In genomic region chr5:66742083-66742895, GRCh38 we compare ENCODE assay signal across 10 cellular contexts.
DNase-seq lines count a peak whose midpoint lies in the region; ATAC-seq, FAIRE-seq and TF ChIP-seq lines count a peak whose summit lies in the region.
"Had no signal": no experiment of that assay in that cellular context is flagged by ENCODE, and none has a peak within 500 bp of the region (broad histone marks: within the 10 kb centered on the region; RNA-seq: fewer than 3 reads in every experiment).

No MANE protein-coding gene starts in this region.

- no peak overlapping the region for H3K27ac ChIP-seq in HEK293 (ENCODE audit: extremely low read depth, low read depth, low read length)
- H3K27ac ChIP-seq in brain microvascular endothelial cell = no peak overlapping the region
- no peak overlapping the region for H3K27ac ChIP-seq in HepG2 (ENCODE audit: extremely low read length, insufficient read depth, low read length)
- H3K27ac ChIP-seq in Peyer's patch = no peak overlapping the region

- no peak overlapping the region for H2AFZ ChIP-seq in HepG2 (ENCODE audit: low read length)

- no peaks in the 10 kb centered on the region for H3K9me3 ChIP-seq in HEK293 (ENCODE audit: control insufficient read depth, insufficient read depth, low read depth, low read length)
- H3K9me3 ChIP-seq in HepG2 (ENCODE audit: low read length) = no peaks in the 10 kb centered on the region
- no peaks in the 10 kb centered on the region for H3K9me3 ChIP-seq in Peyer's patch

- no peaks in the 10 kb centered on the region for H4K20me1 ChIP-seq in HepG2 (ENCODE audit: insufficient read depth, low read length)

- CTCF ChIA-PET in HEK293 (lab: Yijun Ruan, JAX) (interaction anchor here (0.8 to 2.3 kb wide), 6 partner anchors 11 to 465 kb away, joined by 3 to 7 read pairs (median 6); no protein-coding TSS in a partner anchor), HepG2 (lab: Yijun Ruan, JAX; ENCODE audit: low intra/inter-chr PET ratio, low total read pairs) (no interaction called here)

- TF ChIP-seq POLR2A in HepG2 (IDR thresholded peaks at IDR 0.05; ENCODE audit: insufficient read depth in 1 of 2, low read depth in 2 of 2, low read length in 2 of 2) (no peak), Peyer's patch (IDR thresholded peaks at IDR 0.05) (no peak), H54 (IDR thresholded peaks at IDR 0.05; ENCODE audit: low read depth, low read length) (no peak)

- no TSS peak for BruUV-seq in HepG2 (replicated peaks; lab: Mats Ljungman, UMichigan)

- POLR2A ChIA-PET in HEK293 (lab: Yijun Ruan, JAX) (no interaction called here), HepG2 (lab: Yijun Ruan, JAX) (no interaction called here)

- H3K9me3 Mint-ChIP-seq in T-helper 2 cell treated with Interferon-gamma antibody and Interleukin-4, amounts not matched to agents 5 μg/mL and 100 μg/mL, for 36 hours = peaks cover 10% of the 10 kb centered on the region
- H3K9me3 Mint-ChIP-seq: naive thymus-derived CD8-positive, alpha-beta T cell; stimulated activated effector memory CD8-positive, alpha-beta T cell treated with anti-CD3 and anti-CD28 coated beads, Interleukin-12 subunit alpha, Interleukin-12 subunit beta, amount 100 ng/mL, for 72 hours had no signal

- FAIRE-seq in HepG2 (lab: Jason Lieb, UNC) (peak; percentile 26), H54 (lab: Jason Lieb, UNC) (no peak)

- H3K4me2 ChIP-seq in HepG2 (ENCODE audit: low read depth, low read length) = peak overlapping the region; percentile 58

- H3K27ac Mint-ChIP-seq in T-helper 2 cell treated with Interferon-gamma antibody and Interleukin-4, amounts not matched to agents 5 μg/mL and 100 μg/mL, for 36 hours = no peak overlapping the region
- H3K27ac Mint-ChIP-seq: naive thymus-derived CD8-positive, alpha-beta T cell; stimulated activated effector memory CD8-positive, alpha-beta T cell treated with anti-CD3 and anti-CD28 coated beads, Interleukin-12 subunit alpha, Interleukin-12 subunit beta, amount 100 ng/mL, for 72 hours had no signal

- WGBS in HepG2 (ENCODE audit: low lambda C conversion rate) = 22% methylated on average over 15 of the region's 15 CpGs

- no peak for TF ChIP-seq EP300 in HepG2 (IDR thresholded peaks at IDR 0.05; ENCODE audit: low read depth in 2 of 2, low read length in 2 of 2)
- TF ChIP-seq EP300 in HepG2 (CRISPR knock-in tag; IDR thresholded peaks at IDR 0.05; ENCODE audit: borderline replicate concordance) = no peak

- no peaks in the 10 kb centered on the region for H3K4me1 Mint-ChIP-seq in T-helper 2 cell treated with Interferon-gamma antibody and Interleukin-4, amounts not matched to agents 5 μg/mL and 100 μg/mL, for 36 hours (ENCODE audit: low read depth)

- no peaks in the 10 kb centered on the region for H3K36me3 Mint-ChIP-seq in T-helper 2 cell treated with Interferon-gamma antibody and Interleukin-4, amounts not matched to agents 5 μg/mL and 100 μg/mL, for 36 hours (ENCODE audit: low read depth)
- H3K36me3 Mint-ChIP-seq: naive thymus-derived CD8-positive, alpha-beta T cell; stimulated activated effector memory CD8-positive, alpha-beta T cell treated with anti-CD3 and anti-CD28 coated beads, Interleukin-12 subunit alpha, Interleukin-12 subunit beta, amount 100 ng/mL, for 72 hours had no signal

- TF ChIP-seq CTCF in HEK293 (tag by site-specific recombination; IDR thresholded peaks at IDR 0.05) = no peak
- peak; percentile 48 for TF ChIP-seq CTCF in brain microvascular endothelial cell (IDR thresholded peaks at IDR 0.05; ENCODE audit: low read depth, low read length, missing control alignments)
- peak; percentile 48 for TF ChIP-seq CTCF in HepG2 (CRISPR knock-in tag; IDR thresholded peaks at IDR 0.05)
- TF ChIP-seq CTCF in Peyer's patch (IDR thresholded peaks at IDR 0.05) = peak in 2 of 6 experiments; percentile 7 to 30

- peak; percentile 29 for DNase-seq in AG20443 (ENCODE audit: low spot score)
- DNase-seq in brain microvascular endothelial cell = peak; percentile 3
- peak; percentile 33 for DNase-seq in HepG2 (ENCODE audit: low spot score)
- DNase-seq in NCI-H2081 treated with DMSO at 0.1 percent for 48 hours (lab: John Stamatoyannopoulos, UW) = no peak
- DNase-seq in Peyer's patch = no peak
- DNase-seq in T-helper 2 cell treated with Interferon-gamma antibody and Interleukin-4, amounts not matched to agents 5 μg/mL and 100 μg/mL, for 36 hours (ENCODE audit: low spot score) = no peak
- DNase-seq in H54 (ENCODE audit: insufficient read length, low spot score) = no peak
- DNase-seq: naive thymus-derived CD8-positive, alpha-beta T cell had no signal

- intact Hi-C loops in HepG2 (cut with micrococcal nuclease; ENCODE audit: unreplicated experiment) = no loop called here

- ATAC-seq in HepG2 = peak; percentile 88
- ATAC-seq: naive thymus-derived CD8-positive, alpha-beta T cell; stimulated activated effector memory CD8-positive, alpha-beta T cell treated with anti-CD3 and anti-CD28 coated beads, Interleukin-12 subunit alpha, Interleukin-12 subunit beta, amount 100 ng/mL, for 72 hours had no signal

- H3K27me3 ChIP-seq in brain microvascular endothelial cell (replicated peaks) = no peaks in the 10 kb centered on the region
- H3K27me3 ChIP-seq in HepG2 (ENCODE audit: control insufficient read depth in 1 of 2, insufficient read depth in 2 of 2, low read length in 2 of 2) = peaks cover 0 to 8% of the 10 kb centered on the region in 2 experiments; a peak in 4 of 5 replicates
- no peaks in the 10 kb centered on the region for H3K27me3 ChIP-seq in Peyer's patch

- H3K4me1 ChIP-seq in HEK293 (ENCODE audit: control insufficient read depth, insufficient read depth, low read length) (no peaks in the 10 kb centered on the region), HepG2 (ENCODE audit: insufficient read depth, low read length) (peaks cover 14% of the 10 kb centered on the region), Peyer's patch (no peaks in the 10 kb centered on the region)

- H3K4me3 ChIP-seq in HEK293 (ENCODE audit: low read depth, low read length) = no peak overlapping the region
- no peak overlapping the region for H3K4me3 ChIP-seq in brain microvascular endothelial cell (ENCODE audit: low read depth, low read length)
- H3K4me3 ChIP-seq in HepG2 (replicated peaks in 1 of 3; ENCODE audit: insufficient read depth in 1 of 3, low read depth in 2 of 3, low read length in 3 of 3) = 0 out of 6 replicates have a peak overlapping the region, but pooled peaks of 1 of the 3 experiments have one; percentile 14
- no peak overlapping the region for H3K4me3 ChIP-seq in Peyer's patch

- H3K4me3 Mint-ChIP-seq in T-helper 2 cell treated with Interferon-gamma antibody and Interleukin-4, amounts not matched to agents 5 μg/mL and 100 μg/mL, for 36 hours = no peak overlapping the region
- H3K4me3 Mint-ChIP-seq: naive thymus-derived CD8-positive, alpha-beta T cell; stimulated activated effector memory CD8-positive, alpha-beta T cell treated with anti-CD3 and anti-CD28 coated beads, Interleukin-12 subunit alpha, Interleukin-12 subunit beta, amount 100 ng/mL, for 72 hours had no signal

- H3K36me3 ChIP-seq in HEK293 (ENCODE audit: control insufficient read depth in 2 of 2, insufficient read depth in 1 of 2, low read length in 2 of 2) = no peaks in the 10 kb centered on the region
- no peaks in the 10 kb centered on the region for H3K36me3 ChIP-seq in brain microvascular endothelial cell (replicated peaks)
- no peaks in the 10 kb centered on the region for H3K36me3 ChIP-seq in HepG2 (replicated peaks in 1 of 2; ENCODE audit: control insufficient read depth in 1 of 2, insufficient read depth in 2 of 2, low read length in 2 of 2)
- H3K36me3 ChIP-seq in Peyer's patch = no peaks in the 10 kb centered on the region

- TF ChIP-seq RAD21 in HepG2 (CRISPR knock-in tag; IDR thresholded peaks at IDR 0.05) = no peak

- H3K27me3 Mint-ChIP-seq in T-helper 2 cell treated with Interferon-gamma antibody and Interleukin-4, amounts not matched to agents 5 μg/mL and 100 μg/mL, for 36 hours (ENCODE audit: low read depth) = peaks cover 7% of the 10 kb centered on the region

- no peaks in the 10 kb centered on the region for H3K79me2 ChIP-seq in HepG2 (ENCODE audit: insufficient read depth, low read length)

- in situ Hi-C loops in brain microvascular endothelial cell (cut with HindIII; ENCODE audit: low pct_ligation_motif_present, low sequenced_read_pairs) (no loop called here), HepG2 (cut with HindIII; ENCODE audit: extremely low pct_ligation_motif_present, low pct_unique_long_range_greater_than_20kb) (no loop called here)

- H3K9ac ChIP-seq in HepG2 (ENCODE audit: insufficient read depth, low read depth, low read length) = no peak overlapping the region

TF ChIP-seq in HEK293, 187 proteins besides CTCF, POLR2A, EP300 and RAD21:
- no peak for TF ChIP-seq ZNF664 (tag by site-specific recombination; IDR thresholded peaks at IDR 0.05)
- TF ChIP-seq ZNF18 (tag by site-specific recombination; IDR thresholded peaks at IDR 0.05) = 0 out of 2 replicates have a peak, but pooled peaks have one; percentile 38
TF ChIP-seq in HEK293: peak in this region for 1.

TF ChIP-seq in HepG2, 621 proteins besides CTCF, POLR2A, EP300 and RAD21:
- TF ChIP-seq STAG1 (CRISPR knock-in tag; IDR thresholded peaks at IDR 0.05) (peak; percentile 37), HBP1 (CRISPR knock-in tag; IDR thresholded peaks at IDR 0.05; ENCODE audit: low read depth) (no peak)

Comparison
In these comparisons a context has a peak if more than half of its experiments do, and no peak if none do; other contexts are left out.
1. DNase-seq: peak in AG20443 (single experiment), brain microvascular endothelial cell (single experiment) and HepG2 (single experiment); none in NCI-H2081 treated with DMSO at 0.1 percent for 48 hours (single experiment), Peyer's patch (0 of 3), T-helper 2 cell treated with Interferon-gamma antibody and Interleukin-4, amounts not matched to agents 5 μg/mL and 100 μg/mL, for 36 hours (single experiment) and H54 (single experiment).